Comparison of ENCODE assay signal across 13 cellular contexts in the genomic region with DNA sequence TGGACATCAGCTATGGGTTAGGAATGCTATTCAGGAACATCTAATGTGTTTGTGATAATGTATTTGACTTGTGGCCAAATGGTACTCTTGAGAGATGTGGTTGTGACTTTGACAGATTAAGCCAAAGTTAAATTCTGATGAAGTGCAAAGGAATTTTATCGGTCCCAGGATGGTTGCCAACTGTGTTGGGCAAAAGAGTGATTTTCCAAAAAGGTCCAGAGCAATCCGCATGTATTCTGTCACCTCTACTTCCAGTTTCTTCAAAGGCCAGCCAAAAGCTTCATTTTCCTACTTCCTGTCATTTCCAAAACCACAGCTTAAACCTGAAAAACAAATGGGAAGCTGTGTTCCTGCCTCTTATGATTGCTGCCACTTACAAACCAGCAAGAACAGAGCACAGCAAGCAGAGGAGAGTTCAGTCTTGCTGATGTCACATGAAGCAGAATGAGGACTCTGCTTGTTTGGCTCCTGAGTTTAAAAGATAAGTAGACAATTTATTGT. TPM values are rescaled to one million over a fixed set of nuclear protein-coding genes. Genes with fewer than 3 reads are reported as not detected.
DNase-seq lines count a peak whose midpoint lies in the region; ATAC-seq and TF ChIP-seq lines count a peak whose summit lies in the region.
"Had no signal": no experiment of that assay in that cellular context is flagged by ENCODE, and none has a peak within 500 bp of the region (broad histone marks: within the 10 kb centered on the region; RNA-seq: fewer than 3 reads in every experiment).

No MANE protein-coding gene starts in this region.

- H3K36me3 ChIP-seq in A673 (ENCODE audit: insufficient read depth, low read length, poor library complexity, severe bottlenecking) (no peaks in the 10 kb centered on the region), adrenal gland (replicated peaks in 1 of 2) (no peaks in the 10 kb centered on the region), hepatocyte (replicated peaks; ENCODE audit: insufficient read depth, low read depth) (no peaks in the 10 kb centered on the region)
- H3K36me3 ChIP-seq: neutrophil had no signal

- H4K20me1 ChIP-seq in hepatocyte (ENCODE audit: insufficient read depth, poor library complexity, severe bottlenecking), result no peaks in the 10 kb centered on the region

- H3K4me3 ChIP-seq in A673 (ENCODE audit: low read depth, low read length, poor library complexity, severe bottlenecking), result no peak overlapping the region
- H3K4me3 ChIP-seq in adrenal gland, result no peak overlapping the region
- no peak overlapping the region for H3K4me3 ChIP-seq in hepatocyte

- H3K4me1 ChIP-seq in A673 (ENCODE audit: insufficient read depth, low read length, poor library complexity, severe bottlenecking) (no peaks in the 10 kb centered on the region), adrenal gland (replicated peaks in 1 of 2) (peaks cover 0 to 26% of the 10 kb centered on the region in 2 donors), hepatocyte (ENCODE audit: insufficient read depth) (no peaks in the 10 kb centered on the region)

- CTCF ChIA-PET in A673 (lab: Charles Lee), result no interaction called here

- H3K27me3 ChIP-seq in A673 (replicated peaks; ENCODE audit: insufficient read depth, low read depth, low read length, poor library complexity) (no peaks in the 10 kb centered on the region), adrenal gland (no peaks in the 10 kb centered on the region), hepatocyte (no peaks in the 10 kb centered on the region)
- H3K27me3 ChIP-seq: neutrophil had no signal

- POLR2A ChIA-PET in A673 (lab: Charles Lee; ENCODE audit: low non-redundant PET), result no interaction called here

- no peaks in the 10 kb centered on the region for H3K9me3 ChIP-seq in A673 (ENCODE audit: low read depth, low read length, poor library complexity, severe bottlenecking)
- no peaks in the 10 kb centered on the region for H3K9me3 ChIP-seq in adrenal gland (replicated peaks in 1 of 3)
- no peaks in the 10 kb centered on the region for H3K9me3 ChIP-seq in hepatocyte (ENCODE audit: low read depth)
- H3K9me3 ChIP-seq: neutrophil had no signal

- no peaks in the 10 kb centered on the region for H3K9me2 ChIP-seq in hepatocyte (replicated peaks; ENCODE audit: insufficient read depth)

- WGBS in adrenal gland, 4 donors, result 17 to 24% (median 21%) methylated on average over 2 of the region's 2 CpGs
- 79% methylated on average over 2 of the region's 2 CpGs for WGBS in hepatocyte (ENCODE audit: low lambda C conversion rate, missing lambda C conversion rate)

- intact Hi-C loops in A673 (cut with micrococcal nuclease; ENCODE audit: unreplicated experiment), result no loop called here
- intact Hi-C loops in adrenal gland (cut with DNase I), result no loop called here
- intact Hi-C loops in left ventricle myocardium superior (cut with micrococcal nuclease), result no loop called here

- BruUV-seq in A673 (replicated peaks; lab: Mats Ljungman, UMichigan), result no TSS peak

- no peaks in the 10 kb centered on the region for H3K79me2 ChIP-seq in hepatocyte

- TF ChIP-seq CTCF in A673 (conservative IDR thresholded peaks at IDR 0.05; ENCODE audit: low read depth, low read length) (no peak), adrenal gland (IDR thresholded peaks at IDR 0.05) (no peak), hepatocyte (IDR thresholded peaks at IDR 0.05; ENCODE audit: poor library complexity) (no peak)

- H3K4me2 ChIP-seq in hepatocyte, result no peak overlapping the region

- no peak overlapping the region for H2AFZ ChIP-seq in hepatocyte

- no peak overlapping the region for H3K27ac ChIP-seq in A673 (ENCODE audit: low read depth, low read length, poor library complexity, severe bottlenecking)
- peak overlapping the region in 1 of 5 donors; percentile 52 for H3K27ac ChIP-seq in adrenal gland
- no peak overlapping the region for H3K27ac ChIP-seq in hepatocyte
- H3K27ac ChIP-seq: neutrophil had no signal

- DNase-seq in A673 (ENCODE audit: low spot score) (peak; percentile 10), H4 (ENCODE audit: low spot score) (peak; percentile 29), adrenal gland (peak in 6 of 7 donors; percentile 22 to 58 (median 46)), left ventricle myocardium superior (no peak), hepatocyte (ENCODE audit: low spot score) (no peak), hypothalamus (lab: John Stamatoyannopoulos, UW) (no peak), DMS79 treated with DMSO at 0.1 percent for 48 hours (lab: John Stamatoyannopoulos, UW) (no peak)
- DNase-seq: activated CD4-positive, alpha-beta memory T cell treated with anti-CD3 and anti-CD28 coated beads, Interleukin-2, amount 10 ng/mL, durations not matched to agents 7 days and 5 days; CD4-positive, alpha-beta memory T cell; cerebellar nuclear complex; SIG-M5 had no signal

- no peak for TF ChIP-seq POLR2A in adrenal gland (IDR thresholded peaks at IDR 0.05)

- ATAC-seq in left ventricle myocardium superior, result peak; percentile 77
- ATAC-seq in HG03442 (IDR thresholded peaks at IDR 0.05; ENCODE audit: unreplicated experiment), result no peak

RNA-seq across cellular contexts. Expression of gene MARCHF3, which starts 59.8 kb away (rescaled TPM):
- total RNA-seq in A673 (2021) (0.81 and 1.1 TPM in 2 replicates), adrenal gland (10 to 100 TPM in 6 of 8 donors, 1 to 10 TPM in 2; 8.0 to 48.9 (median 12.2) TPM), left ventricle myocardium superior (25.0 TPM), hepatocyte (3.5 and 9.4 TPM in 2 replicates)
- total RNA-seq in H4 (2014; rRNA removed; shearing (Covaris generic)), result 0.21 and 1.0 TPM in 2 replicates
- polyA plus RNA-seq in adrenal gland (10 to 100 TPM in 1 of 3 donors, 1 to 10 TPM in 2; 3.9 to 25.8 (median 5.2) TPM), hepatocyte (20.4 and 24.3 TPM in 2 replicates)

Comparison
In these comparisons a context has a peak if more than half of its experiments do, and no peak if none do; other contexts are left out.
1. DNase-seq: peak in A673 (single experiment), H4 (single experiment) and adrenal gland (6 of 7); none in left ventricle myocardium superior (single experiment), hepatocyte (single experiment), hypothalamus (0 of 51) and DMS79 treated with DMSO at 0.1 percent for 48 hours (single experiment).